ENCODE assay signal across 1 cellular context in genomic region chr2:148531175-148532048, GRCh38.
TF ChIP-seq lines count a peak whose summit lies in the region.

No MANE protein-coding gene starts in this region.

TF ChIP-seq in GM23338, 12 proteins besides CTCF, POLR2A, EP300 and RAD21 (continued from another document):
- TF ChIP-seq, protein P1, sequence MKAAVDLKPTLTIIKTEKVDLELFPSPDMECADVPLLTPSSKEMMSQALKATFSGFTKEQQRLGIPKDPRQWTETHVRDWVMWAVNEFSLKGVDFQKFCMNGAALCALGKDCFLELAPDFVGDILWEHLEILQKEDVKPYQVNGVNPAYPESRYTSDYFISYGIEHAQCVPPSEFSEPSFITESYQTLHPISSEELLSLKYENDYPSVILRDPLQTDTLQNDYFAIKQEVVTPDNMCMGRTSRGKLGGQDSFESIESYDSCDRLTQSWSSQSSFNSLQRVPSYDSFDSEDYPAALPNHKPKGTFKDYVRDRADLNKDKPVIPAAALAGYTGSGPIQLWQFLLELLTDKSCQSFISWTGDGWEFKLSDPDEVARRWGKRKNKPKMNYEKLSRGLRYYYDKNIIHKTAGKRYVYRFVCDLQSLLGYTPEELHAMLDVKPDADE (IDR thresholded peaks at IDR 0.05): no peak
- TF ChIP-seq NANOG (IDR thresholded peaks at IDR 0.05; ENCODE audit: borderline replicate concordance): no peak
- TF ChIP-seq ZNF331 (CRISPR knock-in tag; IDR thresholded peaks at IDR 0.05; ENCODE audit: low read depth): no peak
- no peak for TF ChIP-seq JUNB (IDR thresholded peaks at IDR 0.05; ENCODE audit: unreplicated experiment)
- no peak for TF ChIP-seq EZH2 (IDR thresholded peaks at IDR 0.05; ENCODE audit: low read depth, unreplicated experiment)
